ENCODE assay signal across 8 cellular contexts in the genomic region with DNA sequence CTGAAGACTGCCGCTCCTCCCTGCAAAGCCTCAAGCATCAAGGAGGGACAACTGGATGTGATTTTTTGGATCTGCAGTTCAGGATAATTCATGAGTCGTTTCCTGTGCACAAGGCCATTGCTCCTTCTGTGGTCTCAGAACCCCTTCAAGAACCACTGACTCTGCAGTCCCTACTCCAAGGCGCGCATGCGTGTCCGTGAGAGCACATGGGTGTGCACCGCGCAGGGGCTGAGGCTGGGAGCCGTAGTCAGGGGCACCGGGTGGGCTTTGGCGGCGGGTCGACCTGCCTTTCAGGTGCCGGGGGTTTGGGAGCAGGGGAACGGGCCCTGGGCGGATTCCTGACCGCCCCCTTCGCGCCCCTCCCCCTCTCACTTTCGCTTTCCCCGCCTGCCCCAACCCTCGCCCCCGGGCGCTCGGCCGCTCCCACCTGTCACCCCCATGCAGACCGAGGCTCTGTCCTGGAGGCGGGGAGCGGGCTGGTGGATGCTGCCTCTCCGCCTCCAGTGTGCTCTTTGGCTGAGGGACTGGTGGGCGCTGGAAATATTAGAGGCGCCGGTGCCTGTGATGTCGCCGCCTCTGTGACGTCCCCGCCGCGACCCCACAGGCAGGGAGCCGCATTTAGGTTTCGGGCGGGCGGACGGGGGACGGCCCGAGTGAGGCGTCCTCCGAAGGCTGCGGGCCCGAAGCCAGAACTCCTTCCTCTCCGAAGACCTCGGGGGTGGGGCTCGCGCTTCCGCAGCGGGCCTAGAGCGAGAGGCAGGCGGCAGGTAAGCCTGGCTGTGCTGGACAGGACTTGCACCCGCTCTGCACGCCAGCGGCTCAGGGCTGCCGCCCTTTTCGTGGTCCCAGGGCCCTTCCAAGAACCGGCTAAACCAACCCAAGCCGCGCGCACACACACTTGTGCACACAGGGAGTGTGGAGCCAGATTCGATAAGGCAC. TPM values are rescaled to one million over a fixed set of nuclear protein-coding genes. Genes with fewer than 3 reads are reported as not detected.
A peak's percentile ranks its signal among the peaks of the same experiment; 100 is the strongest.
DNase-seq lines count a peak whose midpoint lies in the region; TF ChIP-seq lines count a peak whose summit lies in the region.

A gene with protein sequence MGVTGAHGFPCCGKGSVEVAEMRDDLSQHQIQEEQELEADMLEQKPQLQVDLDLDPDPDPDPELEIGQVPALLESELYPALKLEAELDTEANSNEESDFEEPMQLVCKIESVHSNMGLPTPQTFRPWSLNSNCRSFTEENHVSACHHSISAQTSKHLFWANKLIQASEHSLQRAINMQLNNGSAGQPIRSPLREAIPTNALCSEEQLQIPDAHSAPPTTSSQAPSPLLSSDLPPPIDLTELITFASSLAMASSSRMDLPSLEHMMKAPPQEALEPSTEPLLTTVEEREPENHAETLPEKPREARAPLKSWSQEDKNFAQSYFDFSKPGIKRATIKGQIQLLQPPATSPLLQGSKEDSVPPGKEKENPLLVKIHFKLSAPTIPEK (minus strand): TSS at position 518 of the 939 bp plus-strand sequence. CDS start 78 bp downstream, at position 440.

- no peaks in the 10 kb centered on the region for H3K36me3 ChIP-seq in KMS-11 (ENCODE audit: insufficient read depth)
- H3K36me3 ChIP-seq in ovary: no peaks in the 10 kb centered on the region
- peaks cover 26% of the 10 kb centered on the region for H3K36me3 ChIP-seq in thymus (ENCODE audit: control insufficient read depth, insufficient read depth)

- no peaks in the 10 kb centered on the region for H3K9me3 ChIP-seq in ovary
- H3K9me3 ChIP-seq in thymus (ENCODE audit: control insufficient read depth): no peaks in the 10 kb centered on the region

- H3K27ac ChIP-seq in KMS-11: peak within 1 kb of the TSS; percentile 49
- peak within 1 kb of the TSS; percentile 3 to 36 for H3K27ac ChIP-seq in ovary
- H3K27ac ChIP-seq in thymus (ENCODE audit: low read depth): peak within 1 kb of the TSS; percentile 90

- H4K20me1 ChIP-seq in KMS-11 (ENCODE audit: insufficient read depth): no peaks in the 10 kb centered on the region

- TF ChIP-seq CTCF in KMS-11 (conservative IDR thresholded peaks at IDR 0.05; ENCODE audit: low read depth, low read length) (no peak), ovary (IDR thresholded peaks at IDR 0.05) (no peak)

- DNase-seq in ELF-1 (ENCODE audit: low read depth, low spot score) (peak; percentile 75), germinal center (ENCODE audit: low spot score) (peak; percentile 66), ovary (peak; percentile 60 to 77 (median 73)), NCI-H2171 (lab: John Stamatoyannopoulos, UW) (no peak), NCI-H748 treated with DMSO at 0.1 percent for 48 hours (lab: John Stamatoyannopoulos, UW) (no peak)
- DNase-seq in activated T-helper 9 cell treated with anti-CD3 and anti-CD28 coated beads, Interleukin-2, amount 50 U/mL, for 16 hours (ENCODE audit: low read depth): peak; percentile 39

- peak within 1 kb of the TSS; percentile 49 for H2AFZ ChIP-seq in KMS-11 (ENCODE audit: low read depth)

- H3K27me3 ChIP-seq in KMS-11 (ENCODE audit: insufficient read depth, low read depth) (no peaks in the 10 kb centered on the region), ovary (no peaks in the 10 kb centered on the region), thymus (ENCODE audit: control insufficient read depth, insufficient read depth) (no peaks in the 10 kb centered on the region)

- no peaks in the 10 kb centered on the region for H3K79me2 ChIP-seq in KMS-11 (ENCODE audit: insufficient read depth, low read depth)

- TF ChIP-seq EP300 in ovary (IDR thresholded peaks at IDR 0.05): no peak

- peak within 1 kb of the TSS; percentile 55; the same call in 1 of the 2 replicates for H3K9ac ChIP-seq in KMS-11

- TF ChIP-seq POLR2A in ovary (IDR thresholded peaks at IDR 0.05): no peak

- WGBS in ovary, 3 donors: 2 to 3% (median 2%) methylated on average over 55 to 68 of the region's 68 CpGs
- 4% methylated on average over 68 of the region's 68 CpGs for WGBS in thymus

- peak within 1 kb of the TSS; percentile 52; the same call in 1 of the 2 replicates for H3K4me2 ChIP-seq in KMS-11

- no peak within 1 kb of the TSS for H3K4me3 ChIP-seq in KMS-11 (IDR thresholded peaks at IDR 0.05; ENCODE audit: insufficient read depth, low read depth, low read length)
- H3K4me3 ChIP-seq in ovary: peak within 1 kb of the TSS; percentile 67
- peak within 1 kb of the TSS; percentile 69 for H3K4me3 ChIP-seq in thymus (ENCODE audit: low read length)

- H3K4me1 ChIP-seq in KMS-11 (ENCODE audit: low read depth, poor library complexity, severe bottlenecking): peaks cover 8% of the 10 kb centered on the region
- H3K4me1 ChIP-seq in ovary (ENCODE audit: insufficient read depth): peaks cover 4% of the 10 kb centered on the region
- peaks cover 12% of the 10 kb centered on the region for H3K4me1 ChIP-seq in thymus (ENCODE audit: control insufficient read depth, insufficient read depth, low read length)

- intact Hi-C loops in ovary (cut with DNase I): no loop called here

RNA-seq across cellular contexts. Expression of the gene that starts here (rescaled TPM):
- under 1 TPM in 1 of 7 donors, not detected in 6; 0.12 TPM for total RNA-seq in ovary
- polyA plus RNA-seq in ovary: not detected
- 0.21 TPM for polyA plus RNA-seq in thymus

Comparison
In these comparisons a context has a peak if more than half of its experiments do, and no peak if none do; other contexts are left out.
1. Peak in DNase-seq, H3K4me3 ChIP-seq and H3K27ac ChIP-seq in ovary; RNA of the gene not detected or under 1 TPM.
2. DNase-seq: peak in ELF-1 (single experiment), activated T-helper 9 cell treated with anti-CD3 and anti-CD28 coated beads, Interleukin-2, amount 50 U/mL, for 16 hours (single experiment) and germinal center (single experiment); none in NCI-H2171 (single experiment) and NCI-H748 treated with DMSO at 0.1 percent for 48 hours (single experiment).
3. H3K27ac ChIP-seq: peak in every context shown above with its lines; median percentile 90 in thymus; 49 in KMS-11; 20 in ovary.